In genomic region chr11:9459573-9460321, GRCh38 we compare ENCODE assay signal across 1 cellular context.
TF ChIP-seq lines count a peak whose summit lies in the region.

No MANE protein-coding gene starts in this region.

TF ChIP-seq in IMR-90, 13 proteins besides CTCF, POLR2A, EP300 and RAD21 (continued from another document):
- TF ChIP-seq, protein P1, sequence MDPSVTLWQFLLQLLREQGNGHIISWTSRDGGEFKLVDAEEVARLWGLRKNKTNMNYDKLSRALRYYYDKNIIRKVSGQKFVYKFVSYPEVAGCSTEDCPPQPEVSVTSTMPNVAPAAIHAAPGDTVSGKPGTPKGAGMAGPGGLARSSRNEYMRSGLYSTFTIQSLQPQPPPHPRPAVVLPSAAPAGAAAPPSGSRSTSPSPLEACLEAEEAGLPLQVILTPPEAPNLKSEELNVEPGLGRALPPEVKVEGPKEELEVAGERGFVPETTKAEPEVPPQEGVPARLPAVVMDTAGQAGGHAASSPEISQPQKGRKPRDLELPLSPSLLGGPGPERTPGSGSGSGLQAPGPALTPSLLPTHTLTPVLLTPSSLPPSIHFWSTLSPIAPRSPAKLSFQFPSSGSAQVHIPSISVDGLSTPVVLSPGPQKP (IDR thresholded peaks at IDR 0.05; ENCODE audit: borderline replicate concordance, low read depth, low read length), result no peak
- TF ChIP-seq RFX5 (IDR thresholded peaks at IDR 0.05; ENCODE audit: low read depth, low read length) (no peak), USF2 (IDR thresholded peaks at IDR 0.05; ENCODE audit: low read depth, low read length) (no peak), FOS (IDR thresholded peaks at IDR 0.05; ENCODE audit: low read depth, low read length) (no peak), CEBPB (IDR thresholded peaks at IDR 0.05; ENCODE audit: low read depth, low read length) (no peak)
